ENCODE assay signal across 13 cellular contexts in the genomic region with DNA sequence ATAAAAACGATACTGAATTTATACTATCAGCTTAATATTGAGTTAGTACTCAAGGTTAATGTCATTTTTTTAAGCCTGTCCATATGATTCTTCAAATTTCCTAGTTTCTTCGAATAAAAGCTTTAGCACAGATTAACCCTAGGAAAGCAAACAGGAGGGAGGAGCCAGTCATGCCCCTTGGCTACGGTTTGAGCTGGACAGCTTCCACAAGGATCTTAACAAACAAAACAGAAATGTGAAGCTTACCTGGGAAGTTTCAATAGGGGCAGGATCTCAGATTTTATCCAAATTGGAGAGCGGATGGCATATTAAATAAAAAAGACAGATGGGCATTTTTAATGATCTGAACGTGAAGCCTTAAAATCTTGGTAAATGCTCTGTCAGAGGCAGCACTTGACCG.
"Had no signal": no experiment of that assay in that cellular context is flagged by ENCODE, and none has a peak within 500 bp of the region (broad histone marks: within the 10 kb centered on the region; RNA-seq: fewer than 3 reads in every experiment).

No MANE protein-coding gene starts in this region.

- DNase-seq: activated CD4-positive, alpha-beta T cell treated with anti-CD3 and anti-CD28 coated beads, Interleukin-2, amount 50 U/mL, for 1 hour; activated CD8-positive, alpha-beta memory T cell treated with anti-CD3 and anti-CD28 coated beads for 24 hours; activated gamma-delta T cell treated with Interleukin-2 at 50 U/mL for 16 hours; amygdala; body of pancreas; cortex of kidney; effector CD8-positive, alpha-beta T cell; foreskin keratinocyte; immature natural killer cell; mesendoderm; stimulated activated CD4-positive, alpha-beta T cell treated with anti-CD3 and anti-CD28 coated beads, Interleukin-2, amount 100 ng/mL, for 48 hours had no signal

- ATAC-seq: body of pancreas; foreskin keratinocyte; natural killer cell treated with Interleukin-12 subunit alpha and Interleukin-12 subunit beta and Interleukin-15 and Interleukin-18, amount 100 ng/mL, for 72 hours; stimulated activated memory B cell treated with anti-CD40 and anti-IgM and Interleukin-4, amounts not matched to agents 10 μg/mL and 1 μg/mL and 100 μg/mL, for 72 hours had no signal
